In genomic region chr20:3768342-3769130, GRCh38 we compare ENCODE assay signal across 8 cellular contexts. TPM values are rescaled to one million over a fixed set of nuclear protein-coding genes. Genes with fewer than 3 reads are reported as not detected.
DNase-seq lines count a peak whose midpoint lies in the region; ATAC-seq, FAIRE-seq and TF ChIP-seq lines count a peak whose summit lies in the region.

No MANE protein-coding gene starts in this region.

- DNase-seq in DMS79 treated with DMSO at 0.1 percent for 48 hours (lab: John Stamatoyannopoulos, UW), result peak; percentile 54
- DNase-seq in M059J (ENCODE audit: low read depth), result peak; percentile 94
- DNase-seq in SK-N-MC (ENCODE audit: low read depth, low spot score), result no peak
- peak; percentile 84 for DNase-seq in activated naive CD4-positive, alpha-beta T cell treated with anti-CD3 and anti-CD28 coated beads, Interleukin-2, amount 50 U/mL, for 16 hours
- peak; percentile 87 for DNase-seq in glomerular visceral epithelial cell (ENCODE audit: extremely low spot score)
- peak; percentile 55 to 87 (median 70) for DNase-seq in pancreas
- peak; percentile 80 to 83 for DNase-seq in thyroid gland

- H3K9me3 ChIP-seq in SK-N-MC (ENCODE audit: low read depth, low read length) (no peaks in the 10 kb centered on the region), pancreas (no peaks in the 10 kb centered on the region), thyroid gland (no peaks in the 10 kb centered on the region)

- WGBS in pancreas, 2 donors, result 3 to 4% methylated on average over 44 to 51 of the region's 51 CpGs
- WGBS in thyroid gland, 2 donors, result 1 to 2% methylated on average over 16 to 43 of the region's 51 CpGs

- TF ChIP-seq CTCF in pancreas (IDR thresholded peaks at IDR 0.05) (peak in 3 of 4 donors; percentile 11 to 31 (median 13)), thyroid gland (IDR thresholded peaks at IDR 0.05) (peak in 5 of 6 experiments; percentile 20 to 56 (median 41))

- peak; percentile 36 for ATAC-seq in GM21825 (IDR thresholded peaks at IDR 0.05; ENCODE audit: unreplicated experiment)
- peak; percentile 55 to 75 (median 68) for ATAC-seq in pancreas

- peak; percentile 13 to 30 for TF ChIP-seq POLR2A in thyroid gland (IDR thresholded peaks at IDR 0.05)

- no peaks in the 10 kb centered on the region for H3K27me3 ChIP-seq in pancreas
- no peaks in the 10 kb centered on the region for H3K27me3 ChIP-seq in thyroid gland

- peak overlapping the region; percentile 61; the same call in 1 of the 2 replicates for H3K27ac ChIP-seq in SK-N-MC
- H3K27ac ChIP-seq in pancreas, result peak overlapping the region; percentile 73 to 82 (median 78)
- H3K27ac ChIP-seq in thyroid gland, result peak overlapping the region; percentile 70 to 88 (median 86)

- H3K4me3 ChIP-seq in SK-N-MC (peak overlapping the region; percentile 97), pancreas (peak overlapping the region; percentile 48 to 77 (median 59)), thyroid gland (replicated peaks in 1 of 3) (peak overlapping the region; percentile 63 to 80 (median 71))

- H3K9ac ChIP-seq in SK-N-MC (ENCODE audit: insufficient read length), result peak overlapping the region; percentile 80

- no peak for FAIRE-seq in pancreas (lab: Jason Lieb, UNC)

- H3K36me3 ChIP-seq in SK-N-MC (ENCODE audit: insufficient read depth, low read length), result no peaks in the 10 kb centered on the region
- no peaks in the 10 kb centered on the region for H3K36me3 ChIP-seq in pancreas
- no peaks in the 10 kb centered on the region for H3K36me3 ChIP-seq in thyroid gland

- intact Hi-C loops in pancreas (cut with DNase I) (no loop called here), thyroid gland (cut with DNase I) (no loop called here)

- H3K4me1 ChIP-seq in pancreas (peaks cover 0 to 10% (median 8%) of the 10 kb centered on the region in 3 donors), thyroid gland (peaks cover 10 to 26% of the 10 kb centered on the region in 2 donors)

RNA-seq across cellular contexts. Expression of gene ADISSP, which starts 1.0 kb away (rescaled TPM):
- total RNA-seq in M059J (2014; rRNA removed; shearing (Covaris generic)), result 26.8 and 39.1 TPM in 2 replicates
- total RNA-seq in pancreas (10 to 100 TPM in 3 of 6 donors, 1 to 10 TPM in 3; 5.0 to 13.0 (median 10.0) TPM), thyroid gland (10 to 100 TPM; 11.6 to 17.0 (median 16.3) TPM)
- 10 to 100 TPM; 14.2 to 16.0 TPM for polyA plus RNA-seq in pancreas

RNA-seq across cellular contexts. Expression of gene SPEF1, which starts 12.7 kb away (rescaled TPM):
- 0.27 and 0.34 TPM in 2 replicates for total RNA-seq in M059J (2014; rRNA removed; shearing (Covaris generic))
- total RNA-seq in pancreas (under 1 TPM; 0.20 to 0.55 (median 0.40) TPM), thyroid gland (1 to 10 TPM in 3 of 4 donors, under 1 TPM in 1; 0.13 to 2.5 (median 2.0) TPM)
- 1 to 10 TPM; 1.7 TPM for polyA plus RNA-seq in pancreas

RNA-seq across cellular contexts. Expression of gene CENPB, which starts 18.0 kb away (rescaled TPM):
- total RNA-seq in M059J (2014; rRNA removed; shearing (Covaris generic)), result 80.2 and 161 TPM in 2 replicates
- total RNA-seq in pancreas (10 to 100 TPM; 30.2 to 46.5 (median 39.3) TPM), thyroid gland (10 to 100 TPM; 64.8 to 94.9 (median 80.8) TPM)
- 10 to 100 TPM; 34.0 to 44.2 TPM for polyA plus RNA-seq in pancreas

RNA-seq across cellular contexts. Expression of gene CDC25B, which starts 27.6 kb away (rescaled TPM):
- 67.5 and 104 TPM in 2 replicates for total RNA-seq in M059J (2014; rRNA removed; shearing (Covaris generic))
- total RNA-seq in pancreas (10 to 100 TPM in 2 of 6 donors, 1 to 10 TPM in 4; 3.7 to 13.5 (median 5.0) TPM), thyroid gland (10 to 100 TPM; 23.7 to 43.9 (median 27.8) TPM)
- polyA plus RNA-seq in pancreas, result 10 to 100 TPM; 24.4 to 28.8 TPM

RNA-seq across cellular contexts. Expression of gene HSPA12B, which starts 36.1 kb away (rescaled TPM):
- 0.05 TPM in 1 of 2 replicates, not detected in the other for total RNA-seq in M059J (2014; rRNA removed; shearing (Covaris generic))
- total RNA-seq in pancreas, result 1 to 10 TPM in 5 of 6 donors, under 1 TPM in 1; 0.55 to 3.1 (median 1.3) TPM
- polyA plus RNA-seq in pancreas, result 1 to 10 TPM; 4.0 to 6.0 TPM
- 10 to 100 TPM in 2 of 4 donors, 1 to 10 TPM in 2; 7.3 to 19.4 (median 13.1) TPM for total RNA-seq in thyroid gland
